Comparison of ENCODE assay signal across 25 cellular contexts in genomic region chr1:94433866-94434265, GRCh38.
"Had no signal": no experiment of that assay in that cellular context is flagged by ENCODE, and none has a peak within 500 bp of the region (broad histone marks: within the 10 kb centered on the region; RNA-seq: fewer than 3 reads in every experiment).

No MANE protein-coding gene starts in this region.

- FAIRE-seq: HepG2, K562 had no signal

- H3K27ac ChIP-seq: KMS-11, RWPE1, SJCRH30 had no signal

- H3K27ac Mint-ChIP-seq: IgD-negative memory B cell had no signal

- H3K27me3 ChIP-seq: SJCRH30 had no signal

- H3K27me3 Mint-ChIP-seq: IgD-negative memory B cell had no signal

- ATAC-seq: HepG2, K562, Panc1, PC-3, Right ventricle myocardium inferior, SK-N-SH treated with all-trans-retinoic acid at 6 μM for 48 hours had no signal

- H3K36me3 ChIP-seq: SJCRH30 had no signal

- H3K4me2 ChIP-seq: KMS-11 had no signal

- H3K4me1 ChIP-seq: SJCRH30 had no signal

- H3K4me3 ChIP-seq: K562, SJCRH30 had no signal

- H3K9ac ChIP-seq: KMS-11 had no signal

- H3K4me3 Mint-ChIP-seq: IgD-negative memory B cell had no signal

- DNase-seq: Kasumi-1, MM.1S, NCI-H1092 treated with DMSO at 0.1 percent for 48 hours, NCI-H1436, NCI-H187, NCI-H2029, NCI-H2081 treated with DMSO at 0.1 percent for 48 hours, NCI-H2171, NCI-H226, NCI-H446, NCI-H510A, NCI-H524 treated with DMSO at 0.1 percent for 48 hours, NCI-H69, NCI-H774, PC-3, SHP77 treated with DMSO at 0.1 percent for 48 hours, SJCRH30 had no signal
